In genomic region chr2:68714866-68715265, GRCh38 we compare ENCODE assay signal across 1 cellular context.
TF ChIP-seq lines count a peak whose summit lies in the region.

No MANE protein-coding gene starts in this region.

TF ChIP-seq in IMR-90, 13 proteins besides CTCF, POLR2A, EP300 and RAD21 (continued from another document):
- TF ChIP-seq MAFK (IDR thresholded peaks at IDR 0.05; ENCODE audit: low read depth, low read length) = no peak
